1 cellular context compared by ENCODE assay signal in the genomic region with DNA sequence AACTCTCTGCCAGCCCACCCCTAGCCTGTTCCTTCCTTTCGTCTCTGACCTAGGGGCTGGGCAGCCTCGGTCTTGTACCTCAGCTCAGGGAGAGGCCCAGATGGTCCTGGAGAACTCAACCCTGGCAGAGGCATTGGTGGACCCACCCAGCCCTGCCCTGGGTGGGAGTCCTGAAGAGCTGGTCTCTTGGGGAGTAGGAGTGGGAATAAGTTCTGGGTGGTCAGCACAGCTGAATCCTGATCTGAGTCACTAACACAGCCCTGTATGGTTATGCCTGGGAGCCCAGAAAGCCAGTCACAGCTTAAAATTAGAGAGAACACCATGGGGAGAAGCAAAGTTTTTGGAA.
TF ChIP-seq lines count a peak whose summit lies in the region.

No MANE protein-coding gene starts in this region.

TF ChIP-seq in SK-N-SH treated with all-trans-retinoic acid at 6 μM for 48 hours, 23 proteins besides CTCF, POLR2A, EP300 and RAD21 (continued from another document):
- TF ChIP-seq TSHZ2 (CRISPR knock-in tag; IDR thresholded peaks at IDR 0.05) (no peak), ZNF8 (CRISPR knock-in tag; IDR thresholded peaks at IDR 0.05) (no peak)
TF ChIP-seq in SK-N-SH treated with all-trans-retinoic acid at 6 μM for 48 hours: peak in this region for 0.
